ENCODE assay signal across 8 cellular contexts in genomic region chr12:104957388-104958008, GRCh38. TPM values are rescaled to one million over a fixed set of nuclear protein-coding genes. Genes with fewer than 3 reads are reported as not detected.
A peak's percentile ranks its signal among the peaks of the same experiment; 100 is the strongest.
DNase-seq lines count a peak whose midpoint lies in the region; ATAC-seq and TF ChIP-seq lines count a peak whose summit lies in the region.

No MANE protein-coding gene starts in this region.

- ATAC-seq in HG02571 (IDR thresholded peaks at IDR 0.05; ENCODE audit: unreplicated experiment): peak; percentile 16

- H3K9me3 ChIP-seq in smooth muscle cell (replicated peaks; ENCODE audit: low read depth): no peaks in the 10 kb centered on the region

- no peak overlapping the region for H3K27ac ChIP-seq in smooth muscle cell (ENCODE audit: low read depth)

- TF ChIP-seq CTCF in GM06990 (IDR thresholded peaks at IDR 0.05; ENCODE audit: insufficient read depth, low read length, poor library complexity, severe bottlenecking) (no peak), smooth muscle cell (IDR thresholded peaks at IDR 0.05; ENCODE audit: borderline replicate concordance, insufficient read depth, poor library complexity, severe bottlenecking) (no peak)

- peak overlapping the region; percentile 89 for H3K4me2 ChIP-seq in smooth muscle cell

- H3F3A ChIP-seq in smooth muscle cell (ENCODE audit: low read depth): peaks cover 6% of the 10 kb centered on the region

- H3K9ac ChIP-seq in smooth muscle cell (ENCODE audit: low read depth): peak overlapping the region; percentile 72

- H3K4me1 ChIP-seq in smooth muscle cell (ENCODE audit: low read depth): no peaks in the 10 kb centered on the region

- WGBS in smooth muscle cell (ENCODE audit: low lambda C conversion rate): 11% methylated on average over 17 of the region's 37 CpGs

- H3K79me2 ChIP-seq in smooth muscle cell (ENCODE audit: low read depth): no peaks in the 10 kb centered on the region

- peak overlapping the region; percentile 94 for H3K4me3 ChIP-seq in GM06990 (replicated peaks; ENCODE audit: low read depth, low read length)
- peak overlapping the region; percentile 86 for H3K4me3 ChIP-seq in smooth muscle cell

- no peaks in the 10 kb centered on the region for H4K20me1 ChIP-seq in smooth muscle cell (ENCODE audit: low read depth)

- peak overlapping the region; percentile 92 for H2AFZ ChIP-seq in smooth muscle cell (ENCODE audit: low read depth)

- H3K27me3 ChIP-seq in GM06990 (replicated peaks; ENCODE audit: control insufficient read depth, insufficient read depth, low read length) (no peaks in the 10 kb centered on the region), smooth muscle cell (ENCODE audit: low read depth) (peaks cover 8% of the 10 kb centered on the region)

- H3K36me3 ChIP-seq in GM06990 (ENCODE audit: control insufficient read depth, insufficient read depth, low read length) (no peaks in the 10 kb centered on the region), smooth muscle cell (ENCODE audit: low read depth) (no peaks in the 10 kb centered on the region)

- no peak for DNase-seq in GM06990 (ENCODE audit: extremely low read depth, insufficient read length)
- peak; percentile 68 for DNase-seq in NCI-H69 (lab: John Stamatoyannopoulos, UW)
- peak; percentile 29 for DNase-seq in activated naive CD4-positive, alpha-beta T cell treated with anti-CD3 and anti-CD28 coated beads, Interleukin-2, amount 50 U/mL, for 16 hours
- DNase-seq in hepatic stellate cell (ENCODE audit: low spot score): peak; percentile 22
- DNase-seq in smooth muscle cell (lab: John Stamatoyannopoulos, UW; ENCODE audit: unreplicated experiment): no peak
- no peak for DNase-seq in glomerular visceral epithelial cell (ENCODE audit: extremely low spot score)
- no peak for DNase-seq in HK-2 (ENCODE audit: unreplicated experiment)

RNA-seq across cellular contexts. Expression of gene SLC41A2, which starts 0.6 kb away (rescaled TPM):
- total RNA-seq in smooth muscle cell: 11.4 and 16.2 TPM in 2 replicates
- polyA plus RNA-seq in smooth muscle cell: 2.6 and 3.0 TPM in 2 replicates

RNA-seq across cellular contexts. Expression of gene NOPCHAP1, which starts 28.6 kb away (rescaled TPM):
- total RNA-seq in smooth muscle cell: 2.7 and 8.1 TPM in 2 replicates
- 17.4 and 18.9 TPM in 2 replicates for polyA plus RNA-seq in smooth muscle cell

Comparison
In these comparisons a context has a peak if more than half of its experiments do, and no peak if none do; other contexts are left out.
1. DNase-seq: peak in NCI-H69 (single experiment), activated naive CD4-positive, alpha-beta T cell treated with anti-CD3 and anti-CD28 coated beads, Interleukin-2, amount 50 U/mL, for 16 hours (single experiment) and hepatic stellate cell (single experiment); none in GM06990 (single experiment), smooth muscle cell (single experiment), glomerular visceral epithelial cell (single experiment) and HK-2 (single experiment).